ENCODE assay signal across 8 cellular contexts in genomic region chrX:148872881-148873280, GRCh38.
"Had no signal": no experiment of that assay in that cellular context is flagged by ENCODE, and none has a peak within 500 bp of the region (broad histone marks: within the 10 kb centered on the region; RNA-seq: fewer than 3 reads in every experiment).

No MANE protein-coding gene starts in this region.

- H3K4me1 Mint-ChIP-seq: IgD-negative memory B cell had no signal

- H3K9me3 ChIP-seq: HAP-1 had no signal

- H3K27me3 Mint-ChIP-seq: IgD-negative memory B cell had no signal

- H3K36me3 ChIP-seq: HAP-1 had no signal

- DNase-seq: GOT3, H7, HFFc6 had no signal

- H3K36me3 Mint-ChIP-seq: IgD-negative memory B cell had no signal

- H3K9ac ChIP-seq: GM23248 had no signal

- H2AFZ ChIP-seq: GM23248 had no signal

- H3K27ac ChIP-seq: GM23248, HL-60 had no signal

- H3K9me3 Mint-ChIP-seq: IgD-negative memory B cell had no signal

- H3K27ac Mint-ChIP-seq: HFFc6, IgD-negative memory B cell had no signal

- H3K4me3 Mint-ChIP-seq: HFFc6, IgD-negative memory B cell had no signal

- H3K4me3 ChIP-seq: GM23248, HAP-1 had no signal

- FAIRE-seq: HepG2 had no signal
